9 cellular contexts compared by ENCODE assay signal in the genomic region with DNA sequence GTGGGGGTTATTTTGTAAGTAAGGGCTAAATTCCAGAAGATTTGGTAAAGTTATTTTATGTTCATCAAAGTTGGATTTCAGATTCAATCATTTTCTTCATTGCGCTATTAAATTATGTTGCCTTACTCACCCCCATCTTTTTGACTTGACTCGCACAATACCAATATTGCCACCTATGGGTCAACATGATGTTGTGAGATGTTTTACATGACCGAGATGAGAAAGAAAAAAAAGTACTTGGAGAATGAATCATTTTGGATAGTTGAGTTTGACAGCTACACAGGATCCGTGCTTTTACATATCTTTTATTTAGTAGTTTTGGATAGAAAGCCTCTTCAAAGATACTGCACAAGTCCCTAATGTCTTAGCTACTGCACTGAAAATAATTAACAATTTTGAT.
DNase-seq lines count a peak whose midpoint lies in the region; ATAC-seq and TF ChIP-seq lines count a peak whose summit lies in the region.
"Had no signal": no experiment of that assay in that cellular context is flagged by ENCODE, and none has a peak within 500 bp of the region (broad histone marks: within the 10 kb centered on the region; RNA-seq: fewer than 3 reads in every experiment).

No MANE protein-coding gene starts in this region.

- no peaks in the 10 kb centered on the region for H3K4me1 Mint-ChIP-seq in T-cell

- no peak overlapping the region for H3K27ac Mint-ChIP-seq in T-cell
- H3K27ac Mint-ChIP-seq: brain had no signal

- peaks cover 0 to 2% of the 10 kb centered on the region in 2 donors for H3K27me3 Mint-ChIP-seq in T-cell
- H3K27me3 Mint-ChIP-seq: brain had no signal

- POLR2A ChIA-PET in T-cell (lab: Charles Lee), result no interaction called here

- WGBS in adrenal gland, 4 donors, result 28 to 39% (median 34%) methylated on average over 4 of the region's 4 CpGs
- WGBS in right lobe of liver (ENCODE audit: insufficient coverage, low coverage, low lambda C conversion rate, missing lambda C conversion rate), result 43% methylated on average over 4 of the region's 4 CpGs

- peak; percentile 21 for DNase-seq in Caki2 (ENCODE audit: low read depth)
- no peak for DNase-seq in HFF-Myc (ENCODE audit: extremely low read depth, low read depth)
- DNase-seq in adrenal gland, result peak in 1 of 7 donors; percentile 11
- no peak for DNase-seq in right lobe of liver
- no peak for DNase-seq in T-cell
- DNase-seq in NCI-H2029 (lab: John Stamatoyannopoulos, UW), result no peak

- H3K36me3 ChIP-seq in adrenal gland (replicated peaks in 1 of 2) (no peaks in the 10 kb centered on the region), right lobe of liver (no peaks in the 10 kb centered on the region)

- H3K4me1 ChIP-seq in adrenal gland (replicated peaks in 1 of 2), result peaks cover 4 to 7% of the 10 kb centered on the region in 2 donors
- H3K4me1 ChIP-seq in right lobe of liver, result no peaks in the 10 kb centered on the region

- CTCF ChIA-PET in T-cell (lab: Charles Lee), result interaction anchor here in 1 of 2 donors (0.7 kb wide), 1 partner anchor 203 kb away, joined by 3 read pairs; no protein-coding TSS in a partner anchor

- no peak overlapping the region for H3K27ac ChIP-seq in adrenal gland
- no peak overlapping the region for H3K27ac ChIP-seq in right lobe of liver

- H3K27me3 ChIP-seq in adrenal gland (no peaks in the 10 kb centered on the region), right lobe of liver (no peaks in the 10 kb centered on the region)

- H3K4me3 ChIP-seq in HFF-Myc (replicated peaks; ENCODE audit: low read depth, low read length) (no peak overlapping the region), adrenal gland (no peak overlapping the region), right lobe of liver (no peak overlapping the region)

- H3K9me3 ChIP-seq in adrenal gland (replicated peaks in 1 of 3) (no peaks in the 10 kb centered on the region), right lobe of liver (no peaks in the 10 kb centered on the region)

- H3K36me3 Mint-ChIP-seq in T-cell, result no peaks in the 10 kb centered on the region
- H3K36me3 Mint-ChIP-seq: brain had no signal

- intact Hi-C loops in adrenal gland (cut with DNase I) (loop anchor here in 1 of 2 donors (10.0 kb wide), 1 partner anchor 317 kb away; no protein-coding TSS in a partner anchor), right lobe of liver (cut with DNase I) (no loop called here)

- H3K4me3 Mint-ChIP-seq in T-cell, result no peak overlapping the region
- H3K4me3 Mint-ChIP-seq: brain had no signal

- H3K9me3 Mint-ChIP-seq in T-cell, result no peaks in the 10 kb centered on the region

- TF ChIP-seq CTCF in HFF-Myc (IDR thresholded peaks at IDR 0.05; ENCODE audit: low read depth, low read length, missing control alignments) (peak; percentile 24), adrenal gland (IDR thresholded peaks at IDR 0.05) (peak; percentile 36 to 60 (median 52)), right lobe of liver (IDR thresholded peaks at IDR 0.05) (peak in 3 of 4 donors; percentile 21 to 34 (median 32))

- ATAC-seq in right lobe of liver (no peak), GM21390 (IDR thresholded peaks at IDR 0.05; ENCODE audit: unreplicated experiment) (no peak), T-cell (replicated peaks in 1 of 4) (no peak)
- ATAC-seq in activated CD4-positive, CD25-positive, alpha-beta regulatory T cell treated with anti-CD3 and anti-CD28 coated beads, Interleukin-2, amount 50 U/mL, for 24 hours, result no peak

- in situ Hi-C loops in Caki2 (cut with HindIII; ENCODE audit: low pct_unique_long_range_greater_than_20kb, low sequenced_read_pairs), result no loop called here

- no peak for TF ChIP-seq POLR2A in adrenal gland (IDR thresholded peaks at IDR 0.05)
- TF ChIP-seq POLR2A in right lobe of liver (IDR thresholded peaks at IDR 0.05), result no peak
